9 cellular contexts compared by ENCODE assay signal in the genomic region with DNA sequence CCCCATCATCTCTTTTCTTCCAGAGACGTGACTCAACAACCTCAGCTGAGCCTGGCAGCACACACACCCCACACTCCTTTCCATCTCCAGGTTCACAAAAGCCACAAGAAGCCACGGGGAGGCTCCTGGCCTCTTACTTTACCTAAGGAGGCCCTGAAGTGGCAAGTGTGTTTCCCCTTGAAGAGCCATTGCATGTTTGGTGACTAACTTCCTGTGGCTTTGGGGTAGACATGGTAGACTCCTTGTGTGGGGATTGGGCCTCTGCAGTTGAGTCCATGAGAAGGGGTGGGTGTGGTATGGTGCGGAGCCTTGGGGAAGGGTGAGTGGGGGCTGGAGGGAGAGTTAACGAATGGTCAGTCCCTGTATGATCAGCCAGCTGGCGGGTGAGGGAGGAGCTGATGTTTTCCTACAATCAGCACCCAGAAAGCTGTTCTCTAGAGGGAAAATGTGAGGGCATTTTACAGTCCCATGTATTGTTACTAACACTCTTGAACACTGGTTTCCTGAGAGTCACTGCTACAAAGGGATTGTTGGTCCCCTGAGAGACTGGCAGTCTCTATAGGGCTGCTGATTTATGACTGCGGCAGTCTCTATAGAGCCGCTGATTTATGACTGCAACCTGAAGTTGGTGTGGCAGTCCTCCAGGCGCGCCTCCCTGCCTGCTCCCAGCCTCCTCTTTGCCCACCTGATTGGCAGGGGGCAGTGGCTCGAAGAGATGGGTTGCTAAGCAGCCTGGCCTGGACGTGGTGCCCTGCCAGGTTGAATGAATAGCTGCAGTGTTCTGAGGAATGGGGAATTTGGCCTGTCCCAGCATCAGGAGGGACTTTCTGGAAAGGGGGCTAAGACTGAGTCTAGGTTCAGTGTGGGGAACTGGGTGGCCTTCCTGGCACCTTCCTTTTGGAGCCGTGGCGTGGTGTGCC. TPM values are rescaled to one million over a fixed set of nuclear protein-coding genes. Genes with fewer than 3 reads are reported as not detected.
DNase-seq lines count a peak whose midpoint lies in the region; ATAC-seq, FAIRE-seq and TF ChIP-seq lines count a peak whose summit lies in the region.
"Had no signal": no experiment of that assay in that cellular context is flagged by ENCODE, and none has a peak within 500 bp of the region (broad histone marks: within the 10 kb centered on the region; RNA-seq: fewer than 3 reads in every experiment).

No MANE protein-coding gene starts in this region.

- H3K27me3 Mint-ChIP-seq in activated B cell treated with CpG ODN at 0.5 μM for 24 hours = no peaks in the 10 kb centered on the region

- H3K4me1 ChIP-seq in HUES48 (ENCODE audit: control insufficient read depth, insufficient read depth, low read length) = peaks cover 26% of the 10 kb centered on the region
- H3K4me1 ChIP-seq in kidney (ENCODE audit: control insufficient read depth in 1 of 2, insufficient read depth in 1 of 2, low read depth in 1 of 2, low read length in 2 of 2) = peaks cover 4 to 15% of the 10 kb centered on the region in 2 donors

- no peaks in the 10 kb centered on the region for H3K27me3 ChIP-seq in HUES48 (ENCODE audit: control insufficient read depth, insufficient read depth, low read length)

- TF ChIP-seq CTCF in activated B cell treated with CpG ODN at 0.5 μM for 24 hours (IDR thresholded peaks at IDR 0.05) (no peak), kidney (IDR thresholded peaks at IDR 0.05; ENCODE audit: borderline replicate concordance, extremely low read depth, insufficient read depth) (no peak)

- H3K36me3 ChIP-seq in HUES48 (ENCODE audit: control insufficient read depth, insufficient read depth, low read length) = peaks cover 44% of the 10 kb centered on the region
- peaks cover 4 to 12% of the 10 kb centered on the region in 2 donors for H3K36me3 ChIP-seq in kidney (ENCODE audit: control insufficient read depth in 1 of 2, insufficient read depth in 2 of 2, low read length in 2 of 2)

- H3K4me3 ChIP-seq in HUES48 (ENCODE audit: low read depth, low read length) = no peak overlapping the region
- H3K4me3 ChIP-seq in kidney (ENCODE audit: low read length in 2 of 2) = no peak overlapping the region

- ATAC-seq in activated B cell treated with CpG ODN at 0.5 μM for 24 hours (ENCODE audit: low read depth) (no peak), GM19328 (IDR thresholded peaks at IDR 0.05; ENCODE audit: unreplicated experiment) (no peak), HG03439 (IDR thresholded peaks at IDR 0.05; ENCODE audit: unreplicated experiment) (no peak), GM18861 (IDR thresholded peaks at IDR 0.05; ENCODE audit: unreplicated experiment) (no peak)

- no peak for FAIRE-seq in kidney (lab: Jason Lieb, UNC)

- peaks cover 49% of the 10 kb centered on the region for H3K4me1 Mint-ChIP-seq in activated B cell treated with CpG ODN at 0.5 μM for 24 hours

- CTCF ChIA-PET in activated B cell treated with CpG ODN at 0.5 μM for 24 hours (lab: Charles Lee) = interaction anchor here (1.4 kb wide), 1 partner anchor 57 kb away, joined by 3 read pairs; no protein-coding TSS in a partner anchor

- DNase-seq in activated B cell treated with CpG ODN at 0.5 μM for 24 hours = no peak
- peak; percentile 44 for DNase-seq in iPS-NIHi11 (ENCODE audit: low spot score)
- DNase-seq in stimulated activated CD8-positive, alpha-beta memory T cell treated with anti-CD3 and anti-CD28 coated beads, Interleukin-4, amount 100 ng/mL, for 24 hours (ENCODE audit: low read depth) = peak; percentile 12
- DNase-seq in kidney = no peak
- DNase-seq: effector CD8-positive, alpha-beta T cell had no signal

- no peaks in the 10 kb centered on the region for H3K9me3 ChIP-seq in HUES48 (ENCODE audit: control insufficient read depth, insufficient read depth, low read length)
- no peaks in the 10 kb centered on the region for H3K9me3 ChIP-seq in kidney (ENCODE audit: control insufficient read depth in 1 of 2, low read length in 2 of 2)

- H3K4me3 Mint-ChIP-seq in activated B cell treated with CpG ODN at 0.5 μM for 24 hours = no peak overlapping the region

- intact Hi-C loops in activated B cell treated with CpG ODN at 0.5 μM for 24 hours (cut with micrococcal nuclease) = no loop called here
- intact Hi-C loops in kidney (cut with DNase I) = no loop called here

- peaks cover 69% of the 10 kb centered on the region for H3K36me3 Mint-ChIP-seq in activated B cell treated with CpG ODN at 0.5 μM for 24 hours (ENCODE audit: low read depth)

- H3K27ac Mint-ChIP-seq in activated B cell treated with CpG ODN at 0.5 μM for 24 hours = peak overlapping the region; percentile 73

- H3K27ac ChIP-seq in HUES48 (ENCODE audit: low read depth, low read length) = peak overlapping the region; percentile 3
- no peak overlapping the region for H3K27ac ChIP-seq in kidney (ENCODE audit: low read depth in 2 of 2, low read length in 2 of 2)

- POLR2A ChIA-PET in activated B cell treated with CpG ODN at 0.5 μM for 24 hours (lab: Charles Lee) = no interaction called here

- H3K9ac ChIP-seq in HUES48 (ENCODE audit: low read depth, low read length) (no peak overlapping the region), kidney (ENCODE audit: low read length in 2 of 2) (no peak overlapping the region)

- no peaks in the 10 kb centered on the region for H3K9me3 Mint-ChIP-seq in activated B cell treated with CpG ODN at 0.5 μM for 24 hours

RNA-seq across cellular contexts. Expression of a gene that starts 24.5 kb away (rescaled TPM):
- total RNA-seq in activated B cell treated with CpG ODN at 0.5 μM for 24 hours = 177 and 184 TPM in 2 replicates
- total RNA-seq in kidney = 95.1 TPM
- 62.9 TPM for polyA plus RNA-seq in kidney (ENCODE audit: insufficient read depth, low read depth, low replicate concordance)

RNA-seq across cellular contexts. Expression of a gene that starts 24.7 kb away (rescaled TPM):
- total RNA-seq in activated B cell treated with CpG ODN at 0.5 μM for 24 hours = 55.9 and 65.4 TPM in 2 replicates
- 51.6 TPM for total RNA-seq in kidney
- 40.0 TPM for polyA plus RNA-seq in kidney (ENCODE audit: insufficient read depth, low read depth, low replicate concordance)

RNA-seq across cellular contexts. Expression of a gene that starts 29.6 kb away (rescaled TPM):
- 2.1 and 2.2 TPM in 2 replicates for total RNA-seq in activated B cell treated with CpG ODN at 0.5 μM for 24 hours
- total RNA-seq in kidney = 149 TPM
- polyA plus RNA-seq in kidney (ENCODE audit: insufficient read depth, low read depth, low replicate concordance) = 15.7 TPM

RNA-seq across cellular contexts. Expression of a gene that starts 58.4 kb away (rescaled TPM):
- total RNA-seq in activated B cell treated with CpG ODN at 0.5 μM for 24 hours (1.1 and 1.7 TPM in 2 replicates), kidney (8.0 TPM)
- 63.0 TPM for polyA plus RNA-seq in kidney (ENCODE audit: insufficient read depth, low read depth, low replicate concordance)

Comparison
In these comparisons a context has a peak if more than half of its experiments do, and no peak if none do; other contexts are left out.
1. DNase-seq: peak in iPS-NIHi11 (single experiment) and stimulated activated CD8-positive, alpha-beta memory T cell treated with anti-CD3 and anti-CD28 coated beads, Interleukin-4, amount 100 ng/mL, for 24 hours (single experiment); none in activated B cell treated with CpG ODN at 0.5 μM for 24 hours (single experiment) and kidney (single experiment).
2. RNA of a gene that starts 29.6 kb away (total RNA-seq): 149 TPM in kidney (single experiment); 2.1 to 2.2 TPM in activated B cell treated with CpG ODN at 0.5 μM for 24 hours; every median in the first group is over 10 times any median in the second.